Comparison of ENCODE assay signal across 8 cellular contexts in genomic region chr7:76609864-76610263, GRCh38. TPM values are rescaled to one million over a fixed set of nuclear protein-coding genes. Genes with fewer than 3 reads are reported as not detected.
DNase-seq lines count a peak whose midpoint lies in the region; ATAC-seq lines count a peak whose summit lies in the region.
"Not testable (repeated sequence)": the region's sequence is repeated elsewhere in the genome, so short reads cannot be mapped to it uniquely, and the experiment has no call there.
"Had no signal": no experiment of that assay in that cellular context is flagged by ENCODE, and none has a peak within 500 bp of the region (broad histone marks: within the 10 kb centered on the region; RNA-seq: fewer than 3 reads in every experiment).

No MANE protein-coding gene starts in this region.

- H3K27ac Mint-ChIP-seq in naive B cell, result not testable (repeated sequence)

- peaks cover 10% of the 10 kb centered on the region for H3K4me1 Mint-ChIP-seq in activated T-cell treated with anti-CD3 and anti-CD28 coated beads, Interleukin-2, amount 50 U/mL, for 4 hours (ENCODE audit: low read depth)
- H3K4me1 Mint-ChIP-seq in naive B cell, result not testable (repeated sequence)

- H3K4me3 Mint-ChIP-seq in activated T-cell treated with anti-CD3 and anti-CD28 coated beads, Interleukin-2, amount 50 U/mL, for 4 hours; naive B cell: not testable (repeated sequence)

- not testable (repeated sequence) for H3K36me3 Mint-ChIP-seq in activated T-cell treated with anti-CD3 and anti-CD28 coated beads, Interleukin-2, amount 50 U/mL, for 4 hours (ENCODE audit: insufficient read depth); naive B cell

- H3K27me3 Mint-ChIP-seq in activated T-cell treated with anti-CD3 and anti-CD28 coated beads, Interleukin-2, amount 50 U/mL, for 4 hours (ENCODE audit: low read depth); naive B cell: not testable (repeated sequence)

- ATAC-seq in GM18498 (IDR thresholded peaks at IDR 0.05; ENCODE audit: unreplicated experiment) (peak; percentile 45), GM19463 (IDR thresholded peaks at IDR 0.05; ENCODE audit: unreplicated experiment) (peak; percentile 33), HG02798 (IDR thresholded peaks at IDR 0.05; ENCODE audit: poor library complexity, unreplicated experiment) (peak; percentile 55), HG03521 (IDR thresholded peaks at IDR 0.05; ENCODE audit: unreplicated experiment) (peak; percentile 47), Right ventricle myocardium superior (ENCODE audit: poor library complexity) (peak; percentile 42), naive B cell (ENCODE audit: low read depth in 2 of 2) (peak; percentile 34 to 46)
- peak; percentile 51 to 52 for ATAC-seq in activated T-cell treated with anti-CD3 and anti-CD28 coated beads, Interleukin-2, amount 50 U/mL, for 4 hours

- H3K9me3 Mint-ChIP-seq in activated T-cell treated with anti-CD3 and anti-CD28 coated beads, Interleukin-2, amount 50 U/mL, for 4 hours; naive B cell: not testable (repeated sequence)

- intact Hi-C loops in Right ventricle myocardium superior (cut with DNase I), result not testable (repeated sequence)

- not testable (repeated sequence) for DNase-seq in activated T-cell treated with anti-CD3 and anti-CD28 coated beads, Interleukin-2, amount 50 U/mL, for 4 hours; Right ventricle myocardium superior; naive B cell

RNA-seq across cellular contexts. Expression of gene POMZP3, which starts 17.2 kb away (rescaled TPM):
- total RNA-seq in activated T-cell treated with anti-CD3 and anti-CD28 coated beads, Interleukin-2, amount 50 U/mL, for 4 hours, result 10 to 100 TPM; 10.9 to 45.2 (median 27.2) TPM
- 7.2 TPM for total RNA-seq in Right ventricle myocardium superior
- polyA plus RNA-seq in naive B cell (ENCODE audit: low read depth in 6 of 6), result 10 to 100 TPM in 1 of 6 donors, 1 to 10 TPM in 4, under 1 TPM in 1; 0.36 to 16.2 (median 4.7) TPM
- total RNA-seq: G401 had no signal
